Comparison of ENCODE assay signal across 28 cellular contexts in genomic region chr10:75643405-75643804, GRCh38.
"Had no signal": no experiment of that assay in that cellular context is flagged by ENCODE, and none has a peak within 500 bp of the region (broad histone marks: within the 10 kb centered on the region; RNA-seq: fewer than 3 reads in every experiment).

No MANE protein-coding gene starts in this region.

- H3K36me3 Mint-ChIP-seq: stimulated activated effector memory CD8-positive, alpha-beta T cell treated with anti-CD3 and anti-CD28 coated beads, Interleukin-12 subunit alpha, Interleukin-12 subunit beta, amount 100 ng/mL, for 72 hours; stimulated activated memory B cell treated with anti-CD40 and anti-IgM and Interleukin-4, amounts not matched to agents 10 μg/mL and 1 μg/mL and 100 μg/mL, for 72 hours; stimulated activated naive B cell treated with anti-CD40 and anti-IgM and Interleukin-4, amounts not matched to agents 10 μg/mL and 1 μg/mL and 100 μg/mL, for 72 hours; type B pancreatic cell had no signal

- H3K36me3 ChIP-seq: stomach, suprapubic skin, thoracic aorta, thyroid gland, tibial artery, tibial nerve, transverse colon, upper lobe of left lung, upper lobe of right lung, uterus, vagina had no signal

- H3K27me3 ChIP-seq: stomach, suprapubic skin, testis, thyroid gland, tibial artery, tibial nerve, transverse colon, upper lobe of left lung, upper lobe of right lung, uterus, vagina had no signal

- H3K4me3 Mint-ChIP-seq: stimulated activated effector memory CD8-positive, alpha-beta T cell treated with anti-CD3 and anti-CD28 coated beads, Interleukin-12 subunit alpha, Interleukin-12 subunit beta, amount 100 ng/mL, for 72 hours; stimulated activated memory B cell treated with anti-CD40 and anti-IgM and Interleukin-4, amounts not matched to agents 10 μg/mL and 1 μg/mL and 100 μg/mL, for 72 hours; stimulated activated naive B cell treated with anti-CD40 and anti-IgM and Interleukin-4, amounts not matched to agents 10 μg/mL and 1 μg/mL and 100 μg/mL, for 72 hours; stimulated activated naive CD8-positive, alpha-beta T cell treated with anti-CD3 and anti-CD28 coated beads, Interleukin-15, amount 100 ng/mL, for 72 hours; stimulated activated naive CD8-positive, alpha-beta T cell treated with anti-CD3 and anti-CD28 coated beads, Interleukin-15, Interleukin-2, amounts not matched to agents 100 ng/mL and 50 ng/mL, for 24 hours; type B pancreatic cell had no signal

- H3K27ac ChIP-seq: stomach, suprapubic skin, testis, thoracic aorta, thyroid gland, tibial artery, tibial nerve, transverse colon, upper lobe of left lung, upper lobe of right lung, uterus, vagina had no signal

- H3K27ac Mint-ChIP-seq: stimulated activated effector memory CD8-positive, alpha-beta T cell treated with anti-CD3 and anti-CD28 coated beads, Interleukin-12 subunit alpha, Interleukin-12 subunit beta, amount 100 ng/mL, for 72 hours; stimulated activated memory B cell treated with anti-CD40 and anti-IgM and Interleukin-4, amounts not matched to agents 10 μg/mL and 1 μg/mL and 100 μg/mL, for 72 hours; stimulated activated naive B cell treated with anti-CD40 and anti-IgM and Interleukin-4, amounts not matched to agents 10 μg/mL and 1 μg/mL and 100 μg/mL, for 72 hours; stimulated activated naive CD8-positive, alpha-beta T cell treated with anti-CD3 and anti-CD28 coated beads, Interleukin-15, amount 100 ng/mL, for 72 hours; stimulated activated naive CD8-positive, alpha-beta T cell treated with anti-CD3 and anti-CD28 coated beads, Interleukin-15, Interleukin-2, amounts not matched to agents 100 ng/mL and 50 ng/mL, for 24 hours; type B pancreatic cell had no signal

- DNase-seq: stimulated activated CD4-positive, alpha-beta T cell treated with anti-CD3 and anti-CD28 coated beads, Interleukin-2, amount 100 ng/mL, for 48 hours; stimulated activated CD4-positive, alpha-beta T cell treated with anti-CD3 and anti-CD28 coated beads, Interleukin-4, amount 100 ng/mL, for 1 hour; stimulated activated CD4-positive, alpha-beta T cell treated with anti-CD3 and anti-CD28 coated beads, Interleukin-4, amount 100 ng/mL, for 24 hours; stimulated activated CD4-positive, alpha-beta T cell treated with anti-CD3 and anti-CD28 coated beads, Interleukin-4, amount 100 ng/mL, for 4 hours; stimulated activated CD8-positive, alpha-beta memory T cell treated with anti-CD3 and anti-CD28 coated beads, Interleukin-4, amount 100 ng/mL, for 48 hours; stimulated activated naive B cell treated with anti-CD40 and anti-IgM and Interleukin-4, amounts not matched to agents 10 μg/mL and 1 μg/mL and 100 μg/mL, for 72 hours; stimulated activated naive CD4-positive, alpha-beta T cell; stimulated activated naive CD4-positive, alpha-beta T cell treated with Interleukin-2 at 50 U/mL for 16 hours; stimulated activated naive CD8-positive, alpha-beta T cell treated with anti-CD3 and anti-CD28 coated beads, Interleukin-15, amount 100 ng/mL, for 72 hours; stimulated activated naive CD8-positive, alpha-beta T cell treated with anti-CD3 and anti-CD28 coated beads, Interleukin-15, Interleukin-2, amounts not matched to agents 100 U/mL and 50 U/mL, for 24 hours; stomach; substantia nigra; testis; thyroid gland; tibial artery; transverse colon; trophoblast cell; upper lobe of left lung; upper lobe of right lung; uterus had no signal

- ATAC-seq: stimulated activated effector memory CD8-positive, alpha-beta T cell treated with anti-CD3 and anti-CD28 coated beads, Interleukin-12 subunit alpha, Interleukin-12 subunit beta, amount 100 ng/mL, for 72 hours; stimulated activated memory B cell treated with anti-CD40 and anti-IgM and Interleukin-4, amounts not matched to agents 10 μg/mL and 1 μg/mL and 100 μg/mL, for 72 hours; stimulated activated naive B cell treated with anti-CD40 and anti-IgM and Interleukin-4, amounts not matched to agents 10 μg/mL and 1 μg/mL and 100 μg/mL, for 72 hours; stimulated activated naive CD8-positive, alpha-beta T cell treated with anti-CD3 and anti-CD28 coated beads, Interleukin-15, amount 100 ng/mL, for 72 hours; stimulated activated naive CD8-positive, alpha-beta T cell treated with anti-CD3 and anti-CD28 coated beads, Interleukin-15, Interleukin-2, amounts not matched to agents 100 U/mL and 50 U/mL, for 24 hours; upper lobe of right lung had no signal

- H3K4me3 ChIP-seq: stomach, suprapubic skin, testis, thoracic aorta, thyroid gland, tibial artery, tibial nerve, transverse colon, upper lobe of left lung, upper lobe of right lung, uterus, vagina had no signal

- H3K4me1 Mint-ChIP-seq: stimulated activated effector memory CD8-positive, alpha-beta T cell treated with anti-CD3 and anti-CD28 coated beads, Interleukin-12 subunit alpha, Interleukin-12 subunit beta, amount 100 ng/mL, for 72 hours; stimulated activated memory B cell treated with anti-CD40 and anti-IgM and Interleukin-4, amounts not matched to agents 10 μg/mL and 1 μg/mL and 100 μg/mL, for 72 hours; stimulated activated naive B cell treated with anti-CD40 and anti-IgM and Interleukin-4, amounts not matched to agents 10 μg/mL and 1 μg/mL and 100 μg/mL, for 72 hours; stimulated activated naive CD8-positive, alpha-beta T cell treated with anti-CD3 and anti-CD28 coated beads, Interleukin-15, amount 100 ng/mL, for 72 hours had no signal

- H3K4me1 ChIP-seq: testis, tibial artery, tibial nerve, upper lobe of right lung, uterus, vagina had no signal

- H3K9me3 ChIP-seq: stomach, suprapubic skin, testis, thoracic aorta, thyroid gland, tibial artery, tibial nerve, transverse colon, upper lobe of left lung, upper lobe of right lung, uterus, vagina had no signal

- H3K9me3 Mint-ChIP-seq: stimulated activated effector memory CD8-positive, alpha-beta T cell treated with anti-CD3 and anti-CD28 coated beads, Interleukin-12 subunit alpha, Interleukin-12 subunit beta, amount 100 ng/mL, for 72 hours; stimulated activated memory B cell treated with anti-CD40 and anti-IgM and Interleukin-4, amounts not matched to agents 10 μg/mL and 1 μg/mL and 100 μg/mL, for 72 hours; stimulated activated naive B cell treated with anti-CD40 and anti-IgM and Interleukin-4, amounts not matched to agents 10 μg/mL and 1 μg/mL and 100 μg/mL, for 72 hours; stimulated activated naive CD8-positive, alpha-beta T cell treated with anti-CD3 and anti-CD28 coated beads, Interleukin-15, amount 100 ng/mL, for 72 hours; stimulated activated naive CD8-positive, alpha-beta T cell treated with anti-CD3 and anti-CD28 coated beads, Interleukin-15, Interleukin-2, amounts not matched to agents 100 ng/mL and 50 ng/mL, for 24 hours; type B pancreatic cell had no signal
